In the genomic region with DNA sequence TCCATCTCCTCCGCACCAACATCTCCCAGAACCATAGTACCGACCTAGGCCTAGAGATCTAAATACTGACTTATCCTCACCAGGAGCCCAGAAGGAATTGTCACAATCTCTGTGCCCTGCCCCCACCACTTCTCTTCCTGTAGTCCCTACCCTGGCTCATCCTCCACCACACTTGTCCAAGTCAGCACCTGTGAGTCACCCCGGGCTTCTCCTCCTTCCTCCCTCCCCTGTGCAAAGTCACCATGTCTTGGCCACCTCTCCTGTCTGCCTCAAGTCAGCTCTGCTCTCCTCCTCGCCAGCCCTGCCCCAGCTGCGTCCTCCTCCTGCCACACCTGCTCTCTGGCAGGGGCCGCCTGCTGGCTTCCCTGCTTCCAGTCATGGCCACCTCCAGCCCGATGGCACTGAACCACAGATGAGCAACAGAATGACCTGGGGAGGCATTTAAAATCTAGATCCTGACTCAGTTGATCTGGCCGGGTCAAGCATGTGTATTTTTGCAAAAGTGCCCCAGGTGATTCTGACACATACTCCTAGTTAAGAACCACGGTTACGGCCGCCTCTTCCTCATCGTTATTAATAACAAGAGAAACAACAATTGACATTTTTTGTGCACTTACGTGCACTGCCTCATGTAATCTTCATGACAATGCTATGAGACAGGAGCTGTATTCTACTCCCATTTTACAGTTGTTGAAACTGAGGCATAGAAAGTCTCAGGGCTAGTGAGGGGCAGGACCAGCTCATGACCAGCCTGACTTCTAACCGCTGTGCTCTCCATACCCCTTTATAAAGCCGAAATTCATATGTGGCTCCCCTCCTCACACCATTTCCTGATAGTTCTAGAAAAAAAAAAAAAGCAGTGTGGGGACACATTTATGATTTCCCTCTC, we compare ENCODE assay signal across 8 cellular contexts. TPM values are rescaled to one million over a fixed set of nuclear protein-coding genes. Genes with fewer than 3 reads are reported as not detected.
DNase-seq lines count a peak whose midpoint lies in the region; ATAC-seq and TF ChIP-seq lines count a peak whose summit lies in the region.

No MANE protein-coding gene starts in this region.

- H3K4me1 Mint-ChIP-seq in CD8-positive, alpha-beta T cell (ENCODE audit: low read depth), result peaks cover 7% of the 10 kb centered on the region

- no peaks in the 10 kb centered on the region for H3K27me3 Mint-ChIP-seq in CD8-positive, alpha-beta T cell (ENCODE audit: low read depth)

- H3K4me3 ChIP-seq in PC-3 (ENCODE audit: low read length), result peak overlapping the region; percentile 37; the same call in 1 of the 2 replicates
- H3K4me3 ChIP-seq in esophagus (ENCODE audit: low read depth in 1 of 2, low read length in 2 of 2), result no peak overlapping the region
- no peak overlapping the region for H3K4me3 ChIP-seq in CD8-positive, alpha-beta T cell (ENCODE audit: low read depth, low read length)

- H3K4me3 Mint-ChIP-seq in CD8-positive, alpha-beta T cell, result no peak overlapping the region

- POLR2A ChIA-PET in PC-3 (lab: Charles Lee; ENCODE audit: unreplicated experiment), result no interaction called here
- POLR2A ChIA-PET in CD8-positive, alpha-beta T cell (lab: Charles Lee), result interaction anchor here (0.5 to 0.6 kb wide), 2 partner anchors 151 to 426 kb away, joined by 4 to 5 read pairs; no protein-coding TSS in a partner anchor

- no peaks in the 10 kb centered on the region for H3F3A ChIP-seq in PC-3 (ENCODE audit: low read length, unreplicated experiment)

- peak overlapping the region; percentile 91 for H3K27ac ChIP-seq in PC-3 (ENCODE audit: low read length)
- H3K27ac ChIP-seq in esophagus (ENCODE audit: low read depth in 2 of 2, low read length in 1 of 2), result peak overlapping the region; percentile 78 to 92
- no peak overlapping the region for H3K27ac ChIP-seq in CD8-positive, alpha-beta T cell (ENCODE audit: low read depth, low read length)

- H3K9me2 ChIP-seq in PC-3 (replicated peaks; ENCODE audit: low read length), result no peaks in the 10 kb centered on the region

- H3K27me3 ChIP-seq in PC-3 (ENCODE audit: low read length) (no peaks in the 10 kb centered on the region), esophagus (ENCODE audit: control insufficient read depth in 1 of 2, insufficient read depth in 2 of 2, low read length in 2 of 2) (no peaks in the 10 kb centered on the region)
- no peaks in the 10 kb centered on the region for H3K27me3 ChIP-seq in CD8-positive, alpha-beta T cell (ENCODE audit: insufficient read depth, low read length)

- DNase-seq in HCEC 1CT, result peak; percentile 45
- DNase-seq in PC-3, result peak; percentile 94
- peak; percentile 42 for DNase-seq in sciatic nerve (ENCODE audit: low spot score)
- no peak for DNase-seq in midbrain (lab: John Stamatoyannopoulos, UW)
- DNase-seq in NCI-H1105 (lab: John Stamatoyannopoulos, UW), result no peak
- DNase-seq in CD8-positive, alpha-beta T cell, result no peak

- TF ChIP-seq CTCF in PC-3 (conservative IDR thresholded peaks at IDR 0.05; ENCODE audit: low read depth, low read length), result peak; percentile 25; the same call in 1 of the 2 replicates
- TF ChIP-seq CTCF in CD8-positive, alpha-beta T cell (IDR thresholded peaks at IDR 0.05), result no peak

- peaks cover 37% of the 10 kb centered on the region for H3K4me1 ChIP-seq in PC-3 (ENCODE audit: insufficient read depth, low read length)
- peaks cover 0 to 7% of the 10 kb centered on the region in 2 donors for H3K4me1 ChIP-seq in esophagus (ENCODE audit: control insufficient read depth in 2 of 2, insufficient read depth in 2 of 2, low read length in 1 of 2)
- H3K4me1 ChIP-seq in CD8-positive, alpha-beta T cell (ENCODE audit: insufficient read depth, low read length), result peaks cover 5% of the 10 kb centered on the region

- H3K36me3 ChIP-seq in PC-3 (ENCODE audit: low read depth, low read length) (no peaks in the 10 kb centered on the region), esophagus (ENCODE audit: control insufficient read depth in 2 of 2, insufficient read depth in 2 of 2, low read length in 1 of 2) (peaks cover 0 to 7% of the 10 kb centered on the region in 2 donors)
- H3K36me3 ChIP-seq in CD8-positive, alpha-beta T cell (ENCODE audit: insufficient read depth, low read length), result peaks cover 8% of the 10 kb centered on the region

- CTCF ChIA-PET in PC-3 (lab: Charles Lee), result no interaction called here
- CTCF ChIA-PET in CD8-positive, alpha-beta T cell (lab: Charles Lee), result no interaction called here

- H2AFZ ChIP-seq in PC-3 (ENCODE audit: low read length), result peak overlapping the region; percentile 79

- ATAC-seq in PC-3, result peak; percentile 95
- ATAC-seq in sciatic nerve, result no peak
- no peak for ATAC-seq in HG02588 (IDR thresholded peaks at IDR 0.05; ENCODE audit: unreplicated experiment)
- ATAC-seq in CD8-positive, alpha-beta T cell, result no peak

- peaks cover 35% of the 10 kb centered on the region for H3K36me3 Mint-ChIP-seq in CD8-positive, alpha-beta T cell

- no peaks in the 10 kb centered on the region for H3K9me3 Mint-ChIP-seq in CD8-positive, alpha-beta T cell

- no TSS peak for BruUV-seq in PC-3 (replicated peaks; lab: Mats Ljungman, UMichigan)

- H3K9ac ChIP-seq in PC-3 (ENCODE audit: low read length), result peak overlapping the region; percentile 49

- H3K79me2 ChIP-seq in PC-3 (ENCODE audit: low read length), result no peaks in the 10 kb centered on the region

- H3K9me3 ChIP-seq in PC-3 (ENCODE audit: low read length), result no peaks in the 10 kb centered on the region
- peaks cover 0 to 2% of the 10 kb centered on the region in 2 donors for H3K9me3 ChIP-seq in esophagus (ENCODE audit: control insufficient read depth in 2 of 2, insufficient read depth in 1 of 2, low read depth in 1 of 2, low read length in 1 of 2)
- no peaks in the 10 kb centered on the region for H3K9me3 ChIP-seq in CD8-positive, alpha-beta T cell (ENCODE audit: low read length)

- WGBS in esophagus, 2 donors, result 67 to 75% methylated on average over 15 of the region's 15 CpGs

- H3K4me2 ChIP-seq in PC-3 (ENCODE audit: low read length), result peak overlapping the region; percentile 78

- no peak overlapping the region for H3K27ac Mint-ChIP-seq in CD8-positive, alpha-beta T cell

- H4K20me1 ChIP-seq in PC-3 (ENCODE audit: low read length), result no peaks in the 10 kb centered on the region

- intact Hi-C loops in PC-3 (cut with micrococcal nuclease), result loop anchor here (2.0 to 5.0 kb wide), 2 partner anchors 51 to 80 kb away; a partner anchor contains a TSS
- intact Hi-C loops in sciatic nerve (cut with DNase I), result no loop called here
- intact Hi-C loops in CD8-positive, alpha-beta T cell (cut with DNase I, micrococcal nuclease), result no loop called here

RNA-seq across cellular contexts. Expression of a gene that starts 36.1 kb away (rescaled TPM):
- total RNA-seq in PC-3 (2014; rRNA removed) (0.12 TPM in 1 of 2 replicates, not detected in the other), sciatic nerve (5.6 TPM)
- polyA plus RNA-seq in esophagus, result under 1 TPM; 0.45 to 0.71 TPM
- total RNA-seq in CD8-positive, alpha-beta T cell, result under 1 TPM; 0.73 to 0.86 TPM

Comparison
In these comparisons a context has a peak if more than half of its experiments do, and no peak if none do; other contexts are left out.
1. DNase-seq: peak in HCEC 1CT (single experiment), PC-3 (single experiment) and sciatic nerve (single experiment); none in midbrain (single experiment), NCI-H1105 (single experiment) and CD8-positive, alpha-beta T cell (0 of 7).